Comparison of ENCODE assay signal across 12 cellular contexts in the genomic region with DNA sequence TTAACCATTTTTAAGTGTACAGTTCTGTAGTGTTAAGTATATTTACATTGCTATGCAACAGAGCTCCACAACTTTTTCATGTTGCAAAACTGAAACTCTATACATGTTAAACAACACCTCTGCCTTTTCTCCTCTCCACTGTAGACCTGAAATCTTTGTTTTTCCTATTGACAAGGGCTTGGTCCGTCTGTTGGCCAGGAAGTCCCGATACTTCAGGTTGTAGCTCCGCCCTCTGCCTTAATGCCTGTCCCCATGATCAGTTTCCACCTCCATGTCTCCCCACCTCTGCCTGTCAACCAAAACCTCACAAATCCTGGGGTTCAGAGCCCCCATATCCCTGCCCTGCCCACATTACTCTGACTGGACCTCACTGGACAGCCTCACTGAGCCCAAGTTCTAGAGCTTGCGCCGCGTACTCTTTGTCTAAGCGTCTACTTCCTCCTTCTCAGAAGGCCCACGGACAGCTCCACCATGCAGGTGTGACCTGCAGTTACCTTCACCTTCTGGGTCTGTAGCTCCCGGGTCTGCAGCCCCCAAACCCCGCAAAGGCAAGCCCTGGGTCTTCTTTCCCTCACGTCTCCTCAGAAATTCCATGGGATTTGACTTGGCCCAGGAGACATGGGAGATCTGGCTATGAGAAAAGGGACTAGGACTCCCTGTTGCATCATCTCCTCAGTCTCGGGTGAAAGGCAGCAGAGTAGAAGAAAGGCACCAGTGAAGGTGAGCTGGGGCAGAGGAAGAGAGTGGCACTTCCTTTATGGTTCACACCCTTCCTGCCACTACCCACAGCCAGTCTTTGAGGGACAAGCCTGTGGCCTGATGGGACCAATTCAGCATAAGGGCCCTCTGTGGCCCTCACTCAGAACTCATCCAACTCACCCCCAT. TPM values are rescaled to one million over a fixed set of nuclear protein-coding genes. Genes with fewer than 3 reads are reported as not detected.
DNase-seq lines count a peak whose midpoint lies in the region; ATAC-seq and TF ChIP-seq lines count a peak whose summit lies in the region.
"Had no signal": no experiment of that assay in that cellular context is flagged by ENCODE, and none has a peak within 500 bp of the region (broad histone marks: within the 10 kb centered on the region; RNA-seq: fewer than 3 reads in every experiment).

No MANE protein-coding gene starts in this region.

- H3K4me3 Mint-ChIP-seq in activated CD4-positive, alpha-beta T cell treated with anti-CD3 and anti-CD28 coated beads for 36 hours, result peak overlapping the region; percentile 67
- H3K4me3 Mint-ChIP-seq in T-helper 1 cell treated with Interleukin-12 subunit alpha and Interleukin-12 subunit beta and Interleukin-4 antibody, amounts not matched to agents 30 μg/mL and 1 μg/mL, for 36 hours, result peak overlapping the region; percentile 84
- H3K4me3 Mint-ChIP-seq in stimulated activated naive CD8-positive, alpha-beta T cell treated with anti-CD3 and anti-CD28 coated beads, Interleukin-15, Interleukin-2, amounts not matched to agents 100 ng/mL and 50 ng/mL, for 24 hours, result peak overlapping the region; percentile 81

- H3K27me3 ChIP-seq in esophagus muscularis mucosa, result no peaks in the 10 kb centered on the region
- H3K27me3 ChIP-seq: hepatocyte had no signal

- no peaks in the 10 kb centered on the region for H3K9me3 ChIP-seq in esophagus muscularis mucosa
- H3K9me3 ChIP-seq: SK-N-SH, thoracic aorta had no signal

- H3K4me3 ChIP-seq in esophagus muscularis mucosa, result no peak overlapping the region
- H3K4me3 ChIP-seq: hepatocyte, thoracic aorta had no signal

- CTCF ChIA-PET in activated CD4-positive, alpha-beta T cell treated with anti-CD3 and anti-CD28 coated beads for 36 hours (lab: Charles Lee), result interaction anchor here (0.6 to 1.9 kb wide), 8 partner anchors 8 to 488 kb away, joined by 3 to 14 read pairs (median 3); no protein-coding TSS in a partner anchor

- peak; percentile 44 for ATAC-seq in activated CD4-positive, alpha-beta T cell treated with anti-CD3 and anti-CD28 coated beads for 36 hours

- H3K4me1 ChIP-seq in esophagus muscularis mucosa, result peaks cover 50 to 100% (median 89%) of the 10 kb centered on the region in 4 donors

- DNase-seq in activated CD4-positive, alpha-beta T cell treated with anti-CD3 and anti-CD28 coated beads for 36 hours, result no peak
- no peak for DNase-seq in activated CD4-positive, alpha-beta T cell treated with anti-CD3 and anti-CD28 coated beads for 48 hours
- no peak for DNase-seq in esophagus muscularis mucosa (ENCODE audit: extremely low spot score)
- no peak for DNase-seq in NCI-H1092 treated with DMSO at 0.1 percent for 48 hours (lab: John Stamatoyannopoulos, UW)
- DNase-seq in ureter (ENCODE audit: low spot score), result no peak
- no peak for DNase-seq in DMS 273 treated with DMSO at 0.1 percent for 48 hours (lab: John Stamatoyannopoulos, UW)
- DNase-seq: NCI-H446 treated with DMSO at 0.1 percent for 48 hours, SK-N-SH had no signal

- H3K27ac Mint-ChIP-seq in activated CD4-positive, alpha-beta T cell treated with anti-CD3 and anti-CD28 coated beads for 36 hours, result peak overlapping the region; percentile 89
- H3K27ac Mint-ChIP-seq in T-helper 1 cell treated with Interleukin-12 subunit alpha and Interleukin-12 subunit beta and Interleukin-4 antibody, amounts not matched to agents 30 μg/mL and 1 μg/mL, for 36 hours, result peak overlapping the region; percentile 92
- peak overlapping the region; percentile 74 for H3K27ac Mint-ChIP-seq in stimulated activated naive CD8-positive, alpha-beta T cell treated with anti-CD3 and anti-CD28 coated beads, Interleukin-15, Interleukin-2, amounts not matched to agents 100 ng/mL and 50 ng/mL, for 24 hours

- peak overlapping the region in 3 of 4 donors; percentile 88 to 94 (median 92) for H3K27ac ChIP-seq in esophagus muscularis mucosa (replicated peaks in 1 of 4)
- H3K27ac ChIP-seq: hepatocyte had no signal

- peaks cover 29% of the 10 kb centered on the region for H3K36me3 Mint-ChIP-seq in activated CD4-positive, alpha-beta T cell treated with anti-CD3 and anti-CD28 coated beads for 36 hours (ENCODE audit: low read depth)
- peaks cover 53% of the 10 kb centered on the region for H3K36me3 Mint-ChIP-seq in T-helper 1 cell treated with Interleukin-12 subunit alpha and Interleukin-12 subunit beta and Interleukin-4 antibody, amounts not matched to agents 30 μg/mL and 1 μg/mL, for 36 hours (ENCODE audit: low read depth)
- H3K36me3 Mint-ChIP-seq in stimulated activated naive CD8-positive, alpha-beta T cell treated with anti-CD3 and anti-CD28 coated beads, Interleukin-15, Interleukin-2, amounts not matched to agents 100 ng/mL and 50 ng/mL, for 24 hours (ENCODE audit: low read depth), result peaks cover 25% of the 10 kb centered on the region

- H3K36me3 ChIP-seq in esophagus muscularis mucosa, result peaks cover 0 to 17% (median 0%) of the 10 kb centered on the region in 4 donors
- H3K36me3 ChIP-seq: thoracic aorta had no signal

- intact Hi-C loops in activated CD4-positive, alpha-beta T cell treated with anti-CD3 and anti-CD28 coated beads for 36 hours (cut with DNase I, micrococcal nuclease), result loop anchor here in 1 of 2 experiments (1.0 kb wide), 1 partner anchor 8 kb away; the partner anchor contains the start of gene GLIPR2
- intact Hi-C loops in esophagus muscularis mucosa (cut with DNase I), result no loop called here

- no peak for TF ChIP-seq EP300 in esophagus muscularis mucosa (IDR thresholded peaks at IDR 0.05)

- POLR2A ChIA-PET in activated CD4-positive, alpha-beta T cell treated with anti-CD3 and anti-CD28 coated beads for 36 hours (lab: Charles Lee), result no interaction called here

- H3K9me3 Mint-ChIP-seq in activated CD4-positive, alpha-beta T cell treated with anti-CD3 and anti-CD28 coated beads for 36 hours (ENCODE audit: low read depth), result peaks cover 12% of the 10 kb centered on the region
- H3K9me3 Mint-ChIP-seq in T-helper 1 cell treated with Interleukin-12 subunit alpha and Interleukin-12 subunit beta and Interleukin-4 antibody, amounts not matched to agents 30 μg/mL and 1 μg/mL, for 36 hours, result peaks cover 19% of the 10 kb centered on the region
- peaks cover 13% of the 10 kb centered on the region for H3K9me3 Mint-ChIP-seq in stimulated activated naive CD8-positive, alpha-beta T cell treated with anti-CD3 and anti-CD28 coated beads, Interleukin-15, Interleukin-2, amounts not matched to agents 100 ng/mL and 50 ng/mL, for 24 hours

- 76% methylated on average over 12 of the region's 12 CpGs for WGBS in esophagus muscularis mucosa

- H3K4me1 Mint-ChIP-seq in activated CD4-positive, alpha-beta T cell treated with anti-CD3 and anti-CD28 coated beads for 36 hours, result peaks cover 93% of the 10 kb centered on the region
- H3K4me1 Mint-ChIP-seq in T-helper 1 cell treated with Interleukin-12 subunit alpha and Interleukin-12 subunit beta and Interleukin-4 antibody, amounts not matched to agents 30 μg/mL and 1 μg/mL, for 36 hours (ENCODE audit: low read depth), result peaks cover 83% of the 10 kb centered on the region
- peaks cover 94% of the 10 kb centered on the region for H3K4me1 Mint-ChIP-seq in stimulated activated naive CD8-positive, alpha-beta T cell treated with anti-CD3 and anti-CD28 coated beads, Interleukin-15, Interleukin-2, amounts not matched to agents 100 ng/mL and 50 ng/mL, for 24 hours (ENCODE audit: low read depth)

- TF ChIP-seq CTCF in esophagus muscularis mucosa (IDR thresholded peaks at IDR 0.05), result no peak

- no peak for TF ChIP-seq POLR2A in esophagus muscularis mucosa (IDR thresholded peaks at IDR 0.05; ENCODE audit: low read depth)

- no peaks in the 10 kb centered on the region for H3K27me3 Mint-ChIP-seq in activated CD4-positive, alpha-beta T cell treated with anti-CD3 and anti-CD28 coated beads for 36 hours
- H3K27me3 Mint-ChIP-seq in T-helper 1 cell treated with Interleukin-12 subunit alpha and Interleukin-12 subunit beta and Interleukin-4 antibody, amounts not matched to agents 30 μg/mL and 1 μg/mL, for 36 hours (ENCODE audit: low read depth), result no peaks in the 10 kb centered on the region
- H3K27me3 Mint-ChIP-seq in stimulated activated naive CD8-positive, alpha-beta T cell treated with anti-CD3 and anti-CD28 coated beads, Interleukin-15, Interleukin-2, amounts not matched to agents 100 ng/mL and 50 ng/mL, for 24 hours, result no peaks in the 10 kb centered on the region

RNA-seq across cellular contexts. Expression of gene GLIPR2, which starts 8.0 kb away (rescaled TPM):
- total RNA-seq in activated CD4-positive, alpha-beta T cell treated with anti-CD3 and anti-CD28 coated beads for 36 hours, result 10 to 100 TPM; 13.7 to 18.4 TPM
- 10 to 100 TPM; 51.3 to 84.9 (median 59.6) TPM for total RNA-seq in esophagus muscularis mucosa
- total RNA-seq in ureter, result 16.3 TPM

RNA-seq across cellular contexts. Expression of gene CCIN, which starts 24.6 kb away (rescaled TPM):
- not detected for total RNA-seq in activated CD4-positive, alpha-beta T cell treated with anti-CD3 and anti-CD28 coated beads for 36 hours
- total RNA-seq in esophagus muscularis mucosa, result 1 to 10 TPM in 1 of 4 donors, under 1 TPM in 3; 0.39 to 1.0 (median 0.46) TPM
- not detected for total RNA-seq in ureter
- total RNA-seq: hepatocyte had no signal

RNA-seq across cellular contexts. Expression of gene CLTA, which starts 46.2 kb away (rescaled TPM):
- 100 to 1,000 TPM; 123 to 133 TPM for total RNA-seq in activated CD4-positive, alpha-beta T cell treated with anti-CD3 and anti-CD28 coated beads for 36 hours
- total RNA-seq in esophagus muscularis mucosa (100 to 1,000 TPM; 125 to 178 (median 159) TPM), ureter (170 TPM)
